In the genomic region with DNA sequence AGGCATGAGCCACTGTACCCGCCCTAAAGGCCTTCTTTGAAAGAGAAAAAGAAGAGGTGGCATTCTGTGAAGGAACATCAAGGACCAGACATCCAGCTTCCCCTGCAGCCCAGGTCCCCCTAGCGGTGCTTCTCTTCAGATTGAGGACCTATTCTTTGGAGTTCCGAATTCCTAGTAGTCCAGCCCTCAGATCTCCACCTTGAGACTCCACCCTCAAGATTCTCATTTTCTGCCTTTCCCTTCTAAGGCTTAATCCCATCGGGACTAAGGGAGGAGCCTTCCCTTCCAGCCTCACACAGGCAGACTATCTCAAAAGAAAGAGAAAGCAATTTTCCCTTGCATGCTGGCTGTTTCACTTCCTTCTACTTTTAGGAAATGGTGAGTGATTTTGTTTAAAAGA, we compare ENCODE assay signal across 1 cellular context.
TF ChIP-seq lines count a peak whose summit lies in the region.

No MANE protein-coding gene starts in this region.

TF ChIP-seq in WTC11, 78 proteins besides CTCF, POLR2A, EP300 and RAD21 (continued from another document):
- TF ChIP-seq, protein P1, sequence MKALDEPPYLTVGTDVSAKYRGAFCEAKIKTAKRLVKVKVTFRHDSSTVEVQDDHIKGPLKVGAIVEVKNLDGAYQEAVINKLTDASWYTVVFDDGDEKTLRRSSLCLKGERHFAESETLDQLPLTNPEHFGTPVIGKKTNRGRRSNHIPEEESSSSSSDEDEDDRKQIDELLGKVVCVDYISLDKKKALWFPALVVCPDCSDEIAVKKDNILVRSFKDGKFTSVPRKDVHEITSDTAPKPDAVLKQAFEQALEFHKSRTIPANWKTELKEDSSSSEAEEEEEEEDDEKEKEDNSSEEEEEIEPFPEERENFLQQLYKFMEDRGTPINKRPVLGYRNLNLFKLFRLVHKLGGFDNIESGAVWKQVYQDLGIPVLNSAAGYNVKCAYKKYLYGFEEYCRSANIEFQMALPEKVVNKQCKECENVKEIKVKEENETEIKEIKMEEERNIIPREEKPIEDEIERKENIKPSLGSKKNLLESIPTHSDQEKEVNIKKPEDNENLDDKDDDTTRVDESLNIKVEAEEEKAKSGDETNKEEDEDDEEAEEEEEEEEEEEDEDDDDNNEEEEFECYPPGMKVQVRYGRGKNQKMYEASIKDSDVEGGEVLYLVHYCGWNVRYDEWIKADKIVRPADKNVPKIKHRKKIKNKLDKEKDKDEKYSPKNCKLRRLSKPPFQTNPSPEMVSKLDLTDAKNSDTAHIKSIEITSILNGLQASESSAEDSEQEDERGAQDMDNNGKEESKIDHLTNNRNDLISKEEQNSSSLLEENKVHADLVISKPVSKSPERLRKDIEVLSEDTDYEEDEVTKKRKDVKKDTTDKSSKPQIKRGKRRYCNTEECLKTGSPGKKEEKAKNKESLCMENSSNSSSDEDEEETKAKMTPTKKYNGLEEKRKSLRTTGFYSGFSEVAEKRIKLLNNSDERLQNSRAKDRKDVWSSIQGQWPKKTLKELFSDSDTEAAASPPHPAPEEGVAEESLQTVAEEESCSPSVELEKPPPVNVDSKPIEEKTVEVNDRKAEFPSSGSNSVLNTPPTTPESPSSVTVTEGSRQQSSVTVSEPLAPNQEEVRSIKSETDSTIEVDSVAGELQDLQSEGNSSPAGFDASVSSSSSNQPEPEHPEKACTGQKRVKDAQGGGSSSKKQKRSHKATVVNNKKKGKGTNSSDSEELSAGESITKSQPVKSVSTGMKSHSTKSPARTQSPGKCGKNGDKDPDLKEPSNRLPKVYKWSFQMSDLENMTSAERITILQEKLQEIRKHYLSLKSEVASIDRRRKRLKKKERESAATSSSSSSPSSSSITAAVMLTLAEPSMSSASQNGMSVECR (CRISPR knock-in tag; IDR thresholded peaks at IDR 0.05; ENCODE audit: borderline replicate concordance) = no peak
- TF ChIP-seq, protein P2, sequence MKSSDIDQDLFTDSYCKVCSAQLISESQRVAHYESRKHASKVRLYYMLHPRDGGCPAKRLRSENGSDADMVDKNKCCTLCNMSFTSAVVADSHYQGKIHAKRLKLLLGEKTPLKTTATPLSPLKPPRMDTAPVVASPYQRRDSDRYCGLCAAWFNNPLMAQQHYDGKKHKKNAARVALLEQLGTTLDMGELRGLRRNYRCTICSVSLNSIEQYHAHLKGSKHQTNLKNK (CRISPR knock-in tag; IDR thresholded peaks at IDR 0.05) = no peak
